Comparison of ENCODE assay signal across 9 cellular contexts in the genomic region with DNA sequence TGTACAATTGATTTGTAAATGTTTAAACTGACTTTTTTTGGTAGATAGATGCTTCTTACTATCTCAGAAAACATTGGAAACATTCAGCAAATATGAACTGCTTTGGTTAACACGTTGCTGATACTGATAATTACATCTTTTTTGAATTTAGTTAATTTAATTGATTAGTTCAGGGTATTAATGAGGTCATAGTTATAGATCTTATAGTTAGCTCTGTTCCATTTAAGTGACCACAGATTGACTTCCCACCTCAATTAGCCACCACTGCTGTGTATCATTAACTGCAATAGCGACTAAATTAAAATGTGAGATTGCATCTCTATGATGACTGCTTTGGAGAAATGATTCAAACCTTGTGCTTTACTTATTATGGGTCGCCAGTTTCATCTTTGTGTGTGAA.
"Had no signal": no experiment of that assay in that cellular context is flagged by ENCODE, and none has a peak within 500 bp of the region (broad histone marks: within the 10 kb centered on the region; RNA-seq: fewer than 3 reads in every experiment).

No MANE protein-coding gene starts in this region.

- H3K4me3 Mint-ChIP-seq: IgD-negative memory B cell had no signal

- DNase-seq: IMR-90, KBM-7, KG1 had no signal

- H3K27ac ChIP-seq: HL-60, KMS-11 had no signal

- H3K9ac ChIP-seq: KMS-11 had no signal

- H3K4me3 ChIP-seq: K562 had no signal

- ATAC-seq: HepG2, K562 had no signal

- H3K27me3 Mint-ChIP-seq: IgD-negative memory B cell had no signal

- H3K27ac Mint-ChIP-seq: IgD-negative memory B cell had no signal

- H3K36me3 Mint-ChIP-seq: IgD-negative memory B cell had no signal

- H3K4me2 ChIP-seq: KMS-11 had no signal

- FAIRE-seq: HepG2, HTR-8/SVneo, K562 had no signal
